In the genomic region with DNA sequence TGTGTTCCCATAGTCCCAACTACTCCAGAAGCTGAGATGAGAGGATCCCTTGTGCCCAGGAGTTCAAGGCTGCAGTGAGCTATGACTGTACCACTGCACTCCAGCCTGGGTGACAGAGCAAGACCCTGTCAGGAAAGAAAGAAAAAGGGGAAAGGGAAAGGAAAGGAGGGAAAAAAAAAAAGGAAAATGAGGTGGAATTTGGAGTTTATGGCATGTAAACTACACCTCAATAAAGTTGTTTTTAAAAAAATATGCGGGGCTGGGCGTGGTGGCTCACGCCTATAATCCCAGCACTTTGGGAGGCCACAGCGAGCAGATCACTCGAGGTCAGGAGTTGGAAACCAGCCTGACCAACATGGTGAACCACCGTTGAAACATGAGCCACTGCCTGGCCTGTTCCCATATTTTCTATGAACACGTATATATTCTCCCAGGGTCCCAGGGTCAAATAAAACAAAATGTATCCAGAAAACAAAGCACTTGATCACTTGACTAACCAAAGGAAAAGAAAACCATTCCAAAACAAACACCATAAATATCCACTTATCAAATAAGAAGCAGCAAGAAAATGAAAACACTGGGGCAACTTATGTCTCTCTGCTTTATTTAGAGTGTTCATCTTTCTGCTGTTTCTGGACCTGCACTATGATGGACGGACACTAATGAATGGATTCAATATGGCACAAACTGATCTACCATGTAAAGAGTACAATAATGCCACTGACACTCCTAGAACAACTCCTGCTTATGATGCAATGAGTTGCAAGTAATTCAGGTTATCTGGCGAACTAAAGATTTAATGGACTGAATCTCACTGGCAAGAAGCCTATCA, we compare ENCODE assay signal across 11 cellular contexts. TPM values are rescaled to one million over a fixed set of nuclear protein-coding genes. Genes with fewer than 3 reads are reported as not detected.
DNase-seq lines count a peak whose midpoint lies in the region; ATAC-seq, FAIRE-seq and TF ChIP-seq lines count a peak whose summit lies in the region.
"Had no signal": no experiment of that assay in that cellular context is flagged by ENCODE, and none has a peak within 500 bp of the region (broad histone marks: within the 10 kb centered on the region; RNA-seq: fewer than 3 reads in every experiment).

No MANE protein-coding gene starts in this region.

- H3K9ac ChIP-seq in keratinocyte (ENCODE audit: control insufficient read depth, extremely low read depth, insufficient read depth, low read length) (no peak overlapping the region), trophoblast cell (ENCODE audit: low read length) (no peak overlapping the region)

- ATAC-seq in A549 (peak in 1 of 2 experiments; percentile 37; a peak in 1 of 6 replicates), HG02571 (IDR thresholded peaks at IDR 0.05; ENCODE audit: unreplicated experiment) (no peak)
- ATAC-seq in activated naive CD8-positive, alpha-beta T cell treated with anti-CD3 and anti-CD28 coated beads, Interleukin-2, amount 50 U/mL, for 24 hours = no peak

- no peak overlapping the region for H2BK5ac ChIP-seq in trophoblast cell (ENCODE audit: low read depth, low read length, poor library complexity)

- H3K18ac ChIP-seq in trophoblast cell (ENCODE audit: low read length) = no peak overlapping the region

- no peak overlapping the region for H2BK12ac ChIP-seq in trophoblast cell (ENCODE audit: low read length)

- no peak overlapping the region for H4K12ac ChIP-seq in trophoblast cell (ENCODE audit: low read depth, low read length)

- TF ChIP-seq POLR2A in A549 (IDR thresholded peaks at IDR 0.05; ENCODE audit: low read length) (no peak), GM12891 (IDR thresholded peaks at IDR 0.05; ENCODE audit: low read depth, low read length) (no peak)

- H3K9me3 ChIP-seq in A549 (no peaks in the 10 kb centered on the region), keratinocyte (ENCODE audit: control insufficient read depth, low read depth, low read length) (no peaks in the 10 kb centered on the region), trophoblast cell (ENCODE audit: insufficient read depth, low read depth, low read length) (no peaks in the 10 kb centered on the region)

- H3K36me3 Mint-ChIP-seq in activated naive CD8-positive, alpha-beta T cell treated with anti-CD3 and anti-CD28 coated beads, Interleukin-2, amount 50 U/mL, for 24 hours (ENCODE audit: low read depth) = peaks cover 24% of the 10 kb centered on the region

- no peaks in the 10 kb centered on the region for H3K9me1 ChIP-seq in keratinocyte (ENCODE audit: control insufficient read depth, extremely low read depth, insufficient read depth, low read length)

- TF ChIP-seq CTCF in A549 (IDR thresholded peaks at IDR 0.05) (no peak), HFF-Myc (IDR thresholded peaks at IDR 0.05; ENCODE audit: low read depth, low read length, missing control alignments) (no peak), keratinocyte (optimal IDR thresholded peaks at IDR 0.05 in 1 of 3, IDR thresholded peaks at IDR 0.05 in 1 of 3, conservative IDR thresholded peaks at IDR 0.05 in 1 of 3; ENCODE audit: extremely low read depth in 1 of 3, insufficient read depth in 2 of 3, low read length in 3 of 3) (no peak)

- no peak overlapping the region; the same call in 2 of the 3 replicates for H3K4me3 ChIP-seq in A549
- H3K4me3 ChIP-seq in HFF-Myc (replicated peaks; ENCODE audit: low read depth, low read length) = no peak overlapping the region
- H3K4me3 ChIP-seq in keratinocyte (ENCODE audit: control insufficient read depth in 2 of 3, extremely low read depth in 1 of 3, insufficient read depth in 2 of 3, low read depth in 1 of 3, low read length in 3 of 3) = peak overlapping the region in 1 of 3 experiments; percentile 55
- no peak overlapping the region for H3K4me3 ChIP-seq in trophoblast cell (ENCODE audit: low read depth, low read length)
- H3K4me3 ChIP-seq: cardiac muscle cell had no signal

- no peak overlapping the region for H3K23ac ChIP-seq in trophoblast cell (ENCODE audit: low read length)

- TF ChIP-seq RAD21 in A549 (conservative IDR thresholded peaks at IDR 0.05 in 1 of 2, IDR thresholded peaks at IDR 0.05 in 1 of 2) = no peak

- WGBS in A549 (ENCODE audit: missing lambda C conversion rate) = 87% methylated on average over 9 of the region's 9 CpGs
- WGBS in trophoblast cell (ENCODE audit: extremely low coverage, insufficient coverage, insufficient read length) = no CpG with 5 or more reads among the region's 9 CpGs

- H3K27ac ChIP-seq in A549 (peak overlapping the region; percentile 19 to 62; a peak in 2 of 6 replicates), keratinocyte (ENCODE audit: control insufficient read depth, insufficient read depth, low read length) (peak overlapping the region; percentile 27), trophoblast cell (ENCODE audit: low read depth, low read length) (no peak overlapping the region)
- H3K27ac ChIP-seq: cardiac muscle cell had no signal

- peak overlapping the region; percentile 81 for H3K4me3 Mint-ChIP-seq in activated naive CD8-positive, alpha-beta T cell treated with anti-CD3 and anti-CD28 coated beads, Interleukin-2, amount 50 U/mL, for 24 hours

- no peaks in the 10 kb centered on the region for H3K9me3 Mint-ChIP-seq in activated naive CD8-positive, alpha-beta T cell treated with anti-CD3 and anti-CD28 coated beads, Interleukin-2, amount 50 U/mL, for 24 hours

- H4K20me1 ChIP-seq in keratinocyte (ENCODE audit: control insufficient read depth, extremely low read depth, insufficient read depth, low read length) = no peaks in the 10 kb centered on the region

- DNase-seq in A549 (ENCODE audit: low read depth in 1 of 2, low spot score in 1 of 2) = no peak
- peak; percentile 46 for DNase-seq in HFF-Myc (ENCODE audit: extremely low read depth, low read depth)
- DNase-seq in activated naive CD8-positive, alpha-beta T cell treated with anti-CD3 and anti-CD28 coated beads, Interleukin-2, amount 50 U/mL, for 24 hours = no peak
- no peak for DNase-seq in keratinocyte (ENCODE audit: low read depth, low spot score)
- DNase-seq in trophoblast cell = no peak
- no peak for DNase-seq in GM12891 (ENCODE audit: insufficient read length, low spot score)
- no peak for DNase-seq in DMS 273 (lab: John Stamatoyannopoulos, UW; ENCODE audit: unreplicated experiment)
- DNase-seq: DMS153, NCI-H2107 had no signal

- H3K36me3 ChIP-seq in keratinocyte (ENCODE audit: control insufficient read depth in 2 of 2, extremely low read depth in 1 of 2, insufficient read depth in 2 of 2, low read length in 2 of 2) = peaks cover 0 to 1% of the 10 kb centered on the region in 2 experiments
- no peaks in the 10 kb centered on the region for H3K36me3 ChIP-seq in trophoblast cell (ENCODE audit: control insufficient read depth in 1 of 2, insufficient read depth in 2 of 2, low read length in 2 of 2)
- H3K36me3 ChIP-seq: cardiac muscle cell had no signal

- H3K4me1 ChIP-seq in A549 (peaks cover 15% of the 10 kb centered on the region; the same call in 2 of the 3 replicates), keratinocyte (ENCODE audit: control insufficient read depth, extremely low read depth, insufficient read depth, low read length) (peaks cover 9% of the 10 kb centered on the region), trophoblast cell (ENCODE audit: control insufficient read depth in 1 of 2, insufficient read depth in 2 of 2, low read length in 2 of 2) (no peaks in the 10 kb centered on the region)

- H3K4me1 Mint-ChIP-seq in activated naive CD8-positive, alpha-beta T cell treated with anti-CD3 and anti-CD28 coated beads, Interleukin-2, amount 50 U/mL, for 24 hours = peaks cover 89% of the 10 kb centered on the region

- peaks cover 4% of the 10 kb centered on the region for H3K79me2 ChIP-seq in keratinocyte (ENCODE audit: control insufficient read depth, insufficient read depth, low read length)
- no peaks in the 10 kb centered on the region for H3K79me2 ChIP-seq in trophoblast cell (ENCODE audit: control insufficient read depth, insufficient read depth, low read length, poor library complexity)

- no peak overlapping the region for H2BK120ac ChIP-seq in trophoblast cell (ENCODE audit: insufficient read depth, low read length, poor library complexity)

- TF ChIP-seq EP300 in A549 (IDR thresholded peaks at IDR 0.05) = no peak

- no peaks in the 10 kb centered on the region for H3K79me1 ChIP-seq in trophoblast cell (ENCODE audit: low read length)

- H3K4me2 ChIP-seq in A549 = peak overlapping the region; percentile 42
- peak overlapping the region; percentile 68 for H3K4me2 ChIP-seq in keratinocyte (ENCODE audit: control insufficient read depth, extremely low read depth, insufficient read depth, low read depth, low read length)
- no peak overlapping the region for H3K4me2 ChIP-seq in trophoblast cell (ENCODE audit: low read length)

- H4K8ac ChIP-seq in trophoblast cell (ENCODE audit: low read depth, low read length) = no peak overlapping the region

- no peak overlapping the region for H2AK5ac ChIP-seq in trophoblast cell (ENCODE audit: low read length)

- no peaks in the 10 kb centered on the region for H3K27me3 Mint-ChIP-seq in activated naive CD8-positive, alpha-beta T cell treated with anti-CD3 and anti-CD28 coated beads, Interleukin-2, amount 50 U/mL, for 24 hours

- peak overlapping the region; percentile 93 for H3K27ac Mint-ChIP-seq in activated naive CD8-positive, alpha-beta T cell treated with anti-CD3 and anti-CD28 coated beads, Interleukin-2, amount 50 U/mL, for 24 hours

- no peak overlapping the region for H4K91ac ChIP-seq in trophoblast cell (ENCODE audit: low read depth, low read length)

- POLR2A ChIA-PET in A549 (lab: Yijun Ruan, JAX) = no interaction called here

- H3K14ac ChIP-seq in trophoblast cell (ENCODE audit: low read length) = no peak overlapping the region

- H2AFZ ChIP-seq in keratinocyte (ENCODE audit: control insufficient read depth, low read length) = no peak overlapping the region
- no peak overlapping the region for H2AFZ ChIP-seq in trophoblast cell (ENCODE audit: insufficient read depth, low read length, poor library complexity)

- CTCF ChIA-PET in A549 (lab: Yijun Ruan, JAX) = no interaction called here

- dilution Hi-C loops in keratinocyte (cut with MboI; ENCODE audit: extremely low pct_ligation_motif_present, low sequenced_read_pairs) = no loop called here

- no peak overlapping the region for H3K4ac ChIP-seq in trophoblast cell (ENCODE audit: low read depth, low read length)

- H3K27me3 ChIP-seq in keratinocyte (ENCODE audit: control insufficient read depth, extremely low read depth, insufficient read depth, low read length) = no peaks in the 10 kb centered on the region
- no peaks in the 10 kb centered on the region for H3K27me3 ChIP-seq in trophoblast cell (ENCODE audit: insufficient read depth, low read length)
- H3K27me3 ChIP-seq: cardiac muscle cell had no signal

- FAIRE-seq in A549 (lab: Jason Lieb, UNC) = peak; percentile 61
- FAIRE-seq in keratinocyte (lab: Jason Lieb, UNC) = no peak
- no peak for FAIRE-seq in GM12891 (lab: Jason Lieb, UNC)

RNA-seq across cellular contexts. Expression of a gene that starts 56.8 kb away (rescaled TPM):
- polyA plus RNA-seq in A549 (2011; rRNA removed) (26.4 and 26.6 TPM in 2 replicates), A549 (2017; fragmentation: RNase III; extraction: RNeasy Plus Mini Kit Qiagen cat#74134 plus additional on column Dnase treatment) (9.9 to 10.5 TPM (median 10.3 TPM) in 3 replicates), keratinocyte (8.9 to 18.1 TPM (median 12.5 TPM) in 3 replicates)
- polyA plus RNA-seq in A549 (2012; cell fraction: cytosol; rRNA removed) = 3.8 and 5.1 TPM in 2 replicates
- 4.7 and 6.3 TPM in 2 replicates for polyA plus RNA-seq in A549 (2012; cell fraction: nucleus; rRNA removed)
- 29.6 and 35.0 TPM in 2 replicates for polyA minus RNA-seq in A549 (2011; rRNA and poly(A)+ RNA removed)
- polyA plus RNA-seq in keratinocyte (2011; ENCODE audit: low read depth) = 35.2 TPM
- polyA plus RNA-seq in keratinocyte (2011; cell fraction: cytosol; rRNA removed) = 7.5 and 12.4 TPM in 2 replicates
- 21.2 and 23.4 TPM in 2 replicates for polyA plus RNA-seq in keratinocyte (2011; cell fraction: nucleus; rRNA removed)
- 9.0 and 14.7 TPM in 2 replicates for polyA plus RNA-seq in keratinocyte (2012; ENCODE audit: low replicate concordance)
- 15.4 to 26.3 TPM (median 15.9 TPM) in 3 replicates for polyA minus RNA-seq in keratinocyte
- 9.0 TPM for polyA minus RNA-seq in keratinocyte (2011; cell fraction: cytosol; rRNA and poly(A)+ RNA removed)
- polyA minus RNA-seq in keratinocyte (2011; cell fraction: nucleus; rRNA and poly(A)+ RNA removed) = 21.4 and 42.7 TPM in 2 replicates
- 12.0 and 12.4 TPM in 2 replicates for polyA plus RNA-seq in trophoblast cell (2013)
- 3.1 TPM for polyA plus RNA-seq in GM12891 (2012; ENCODE audit: low read depth, missing spikeins)
